20 cellular contexts compared by ENCODE assay signal in genomic region chr19:45191324-45191845, GRCh38. TPM values are rescaled to one million over a fixed set of nuclear protein-coding genes. Genes with fewer than 3 reads are reported as not detected.
DNase-seq lines count a peak whose midpoint lies in the region; ATAC-seq and TF ChIP-seq lines count a peak whose summit lies in the region.
"Had no signal": no experiment of that assay in that cellular context is flagged by ENCODE, and none has a peak within 500 bp of the region (broad histone marks: within the 10 kb centered on the region; RNA-seq: fewer than 3 reads in every experiment).

No MANE protein-coding gene starts in this region.

- no peak for ATAC-seq in WTC11
- ATAC-seq in esophagus mucosa, result peak; percentile 75

- TF ChIP-seq CTCF in WTC11 (IDR thresholded peaks at IDR 0.05), result no peak

- H3K4me3 ChIP-seq in H7 (ENCODE audit: insufficient read depth, low read depth, low read length), result no peak overlapping the region
- H3K4me3 ChIP-seq: A549, PC-9 had no signal

- H3K27me3 ChIP-seq in H7 (ENCODE audit: control insufficient read depth, insufficient read depth, low read length), result no peaks in the 10 kb centered on the region

- no peaks in the 10 kb centered on the region for H3K36me3 Mint-ChIP-seq in WTC11

- CTCF ChIA-PET in WTC11 (lab: Charles Lee), result interaction anchor here (1.2 to 2.1 kb wide), 4 partner anchors 9 to 147 kb away, joined by 3 to 5 read pairs (median 4); no protein-coding TSS in a partner anchor

- peaks cover 12% of the 10 kb centered on the region for H3K27me3 Mint-ChIP-seq in WTC11 (ENCODE audit: low read depth)

- H3K4me1 Mint-ChIP-seq in WTC11, result no peaks in the 10 kb centered on the region

- POLR2A ChIA-PET in WTC11 (lab: Charles Lee), result no interaction called here

- H3K36me3 ChIP-seq in H7 (replicated peaks; ENCODE audit: control insufficient read depth, insufficient read depth, low read length), result no peaks in the 10 kb centered on the region
- H3K36me3 ChIP-seq: BE2C had no signal

- DNase-seq in H7 (peak; percentile 10), WTC11 (ENCODE audit: low spot score) (no peak), COR-L47 (lab: John Stamatoyannopoulos, UW) (no peak), NCI-H1092 (lab: John Stamatoyannopoulos, UW) (no peak)
- no peak for DNase-seq in stimulated activated CD4-positive, alpha-beta T cell treated with anti-CD3 and anti-CD28 coated beads, Interleukin-15, amount 100 ng/mL, for 24 hours
- DNase-seq: BE2C, EL, HFFc6, KBM-7, NCI-H1092 treated with DMSO at 0.1 percent for 48 hours, NCI-H1436 treated with DMSO at 0.1 percent for 48 hours, NCI-H1930, NCI-H2227 treated with DMSO at 0.1 percent for 48 hours, NCI-H510A treated with DMSO at 0.1 percent for 48 hours, NCI-H748 treated with DMSO at 0.1 percent for 48 hours, PC-9, RPMI8226 had no signal

- H3K27ac Mint-ChIP-seq in WTC11, result no peak overlapping the region
- H3K27ac Mint-ChIP-seq: HFFc6 had no signal

- no peaks in the 10 kb centered on the region for H3K9me3 Mint-ChIP-seq in WTC11

- H3K4me3 Mint-ChIP-seq in WTC11, result no peak overlapping the region
- H3K4me3 Mint-ChIP-seq: HFFc6 had no signal

TF ChIP-seq in WTC11, 78 proteins besides CTCF, POLR2A, EP300 and RAD21:
- TF ChIP-seq TCF7 (CRISPR knock-in tag; IDR thresholded peaks at IDR 0.05; ENCODE audit: low read depth), result no peak
- no peak for TF ChIP-seq ZNF416 (CRISPR knock-in tag; IDR thresholded peaks at IDR 0.05)
- TF ChIP-seq PRDM15 (CRISPR knock-in tag; IDR thresholded peaks at IDR 0.05), result 0 out of 2 replicates have a peak, but pooled peaks have one; percentile 30

RNA-seq across cellular contexts. Expression of gene BLOC1S3, which starts 12.8 kb away (rescaled TPM):
- total RNA-seq in H7 (2014; rRNA removed; shearing (Covaris generic)), result 3.4 and 4.3 TPM in 2 replicates
- total RNA-seq in WTC11 (2021) (9.0 to 10.8 TPM (median 10.0 TPM) in 3 replicates), esophagus mucosa (8.8 TPM)

RNA-seq across cellular contexts. Expression of gene TRAPPC6A, which starts 13.3 kb away (rescaled TPM):
- 39.3 and 47.4 TPM in 2 replicates for total RNA-seq in H7 (2014; rRNA removed; shearing (Covaris generic))
- total RNA-seq in WTC11 (2021) (59.7 to 75.8 TPM (median 67.1 TPM) in 3 replicates), esophagus mucosa (19.6 TPM)

RNA-seq across cellular contexts. Expression of gene NKPD1, which starts 30.6 kb away (rescaled TPM):
- total RNA-seq in H7 (2014; rRNA removed; shearing (Covaris generic)), result 0.24 and 0.70 TPM in 2 replicates
- total RNA-seq in WTC11 (2021) (0.57 to 1.1 TPM (median 0.76 TPM) in 3 replicates), esophagus mucosa (1.00 TPM)

RNA-seq across cellular contexts. Expression of gene EXOC3L2, which starts 53.8 kb away (rescaled TPM):
- 2.2 and 5.4 TPM in 2 replicates for total RNA-seq in H7 (2014; rRNA removed; shearing (Covaris generic))
- total RNA-seq in WTC11 (2021) (2.7 to 3.5 TPM (median 3.1 TPM) in 3 replicates), esophagus mucosa (1.1 TPM)
- total RNA-seq: HT-29, PC-9 had no signal

RNA-seq across cellular contexts. Expression of gene MARK4, which starts 59.7 kb away (rescaled TPM):
- total RNA-seq in H7 (2014; rRNA removed; shearing (Covaris generic)), result 16.1 and 26.5 TPM in 2 replicates
- 58.5 to 60.8 TPM (median 58.6 TPM) in 3 replicates for total RNA-seq in WTC11 (2021)
- 21.0 TPM for total RNA-seq in esophagus mucosa
